Comparison of ENCODE assay signal across 16 cellular contexts in the genomic region with DNA sequence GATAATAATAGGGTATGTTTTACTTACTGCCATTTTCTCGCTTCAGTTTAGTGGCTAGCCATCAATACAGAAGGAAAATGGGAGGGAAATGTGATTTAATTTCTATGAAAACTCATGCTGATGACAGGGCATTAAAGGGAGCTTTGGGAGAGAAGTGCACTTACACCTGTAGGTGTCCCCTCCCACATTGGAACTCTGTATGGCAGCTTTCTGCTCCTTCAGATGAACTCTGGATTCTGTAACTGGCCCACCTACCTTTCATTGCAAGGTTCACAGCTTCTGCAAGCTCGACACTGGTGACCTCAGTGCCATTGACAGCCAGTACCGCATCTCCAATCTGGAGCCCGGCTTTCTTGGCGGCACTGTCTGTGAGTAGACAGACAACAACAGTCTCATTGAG.
"Had no signal": no experiment of that assay in that cellular context is flagged by ENCODE, and none has a peak within 500 bp of the region (broad histone marks: within the 10 kb centered on the region; RNA-seq: fewer than 3 reads in every experiment).

No MANE protein-coding gene starts in this region.

- H3K27me3 ChIP-seq: gastroesophageal sphincter, spleen, testis, upper lobe of left lung had no signal

- H3K9me3 ChIP-seq: testis, upper lobe of left lung had no signal

- H3K4me1 ChIP-seq: upper lobe of left lung had no signal

- H3K36me3 ChIP-seq: gastroesophageal sphincter, spleen, upper lobe of left lung had no signal

- H3K4me3 ChIP-seq: gastroesophageal sphincter, spleen, testis, upper lobe of left lung had no signal

- ATAC-seq: activated CD4-positive, CD25-positive, alpha-beta regulatory T cell treated with anti-CD3 and anti-CD28 coated beads, Interleukin-2, amount 50 U/mL, for 24 hours; activated naive CD8-positive, alpha-beta T cell treated with anti-CD3 and anti-CD28 coated beads, Interleukin-2, amount 50 U/mL, for 24 hours; gastroesophageal sphincter; natural killer cell; sciatic nerve; stimulated activated naive CD8-positive, alpha-beta T cell treated with anti-CD3 and anti-CD28 coated beads, Interleukin-15, amount 100 ng/mL, for 72 hours had no signal

- DNase-seq: activated CD4-positive, alpha-beta T cell treated with anti-CD3 and anti-CD28 coated beads, Interleukin-2, amount 50 U/mL, for 4 hours; activated naive CD4-positive, alpha-beta T cell treated with anti-CD3 and anti-CD28 coated beads for 36 hours; activated naive CD8-positive, alpha-beta T cell treated with anti-CD3 and anti-CD28 coated beads, Interleukin-2, amount 50 U/mL, for 24 hours; activated T-cell treated with anti-CD3 and anti-CD28 coated beads for 4 hours; aorta; erythroblast; left ventricle myocardium superior; mesenchymal stem cell; natural killer cell; spleen; stimulated activated naive CD8-positive, alpha-beta T cell treated with anti-CD3 and anti-CD28 coated beads, Interleukin-15, amount 100 ng/mL, for 72 hours; testis; upper lobe of left lung had no signal

- H3K27ac ChIP-seq: gastroesophageal sphincter, testis, upper lobe of left lung had no signal
